27 cellular contexts compared by ENCODE assay signal in the genomic region with DNA sequence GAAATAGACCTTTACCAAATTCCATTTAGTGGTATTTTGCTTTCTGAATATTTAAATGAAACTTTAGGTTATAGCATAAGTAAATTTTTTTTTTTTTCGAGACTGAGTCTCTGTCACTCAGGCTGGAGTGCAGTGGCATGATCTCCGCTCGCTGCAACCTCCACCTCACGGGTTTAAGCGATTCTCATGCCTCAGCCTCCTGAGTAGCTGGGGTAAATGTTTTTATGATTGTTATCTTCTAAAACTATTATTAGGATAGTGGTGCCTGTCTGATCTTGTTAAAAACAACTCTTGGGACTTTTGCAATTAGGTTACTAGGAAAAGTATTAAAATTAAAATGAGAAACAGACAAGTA. TPM values are rescaled to one million over a fixed set of nuclear protein-coding genes. Genes with fewer than 3 reads are reported as not detected.
DNase-seq lines count a peak whose midpoint lies in the region; ATAC-seq, FAIRE-seq and TF ChIP-seq lines count a peak whose summit lies in the region.
"Had no signal": no experiment of that assay in that cellular context is flagged by ENCODE, and none has a peak within 500 bp of the region (broad histone marks: within the 10 kb centered on the region; RNA-seq: fewer than 3 reads in every experiment).

No MANE protein-coding gene starts in this region.

- CTCF ChIA-PET in Caco-2 (lab: Charles Lee) = interaction anchor here (0.8 to 1.9 kb wide), 4 partner anchors 13 to 52 kb away, joined by 3 to 11 read pairs (median 8); a partner anchor contains a TSS

- FAIRE-seq in keratinocyte (lab: Jason Lieb, UNC) = no peak
- FAIRE-seq: bronchial epithelial cell, GM12892, GM19239 had no signal

- ATAC-seq in GM21528 (IDR thresholded peaks at IDR 0.05; ENCODE audit: low FRiP score, unreplicated experiment) = no peak
- ATAC-seq: stimulated activated memory B cell treated with anti-CD40 and anti-IgM and Interleukin-4, amounts not matched to agents 10 μg/mL and 1 μg/mL and 100 μg/mL, for 72 hours had no signal

- H3K4me1 ChIP-seq in Caco-2 (peaks cover 22% of the 10 kb centered on the region), keratinocyte (ENCODE audit: control insufficient read depth, extremely low read depth, insufficient read depth, low read length) (peaks cover 20% of the 10 kb centered on the region), sigmoid colon (peaks cover 0 to 56% (median 44%) of the 10 kb centered on the region in 4 donors)
- H3K4me1 ChIP-seq: neural progenitor cell had no signal

- peak overlapping the region; percentile 71 for H3K27ac ChIP-seq in VCaP
- H3K27ac ChIP-seq in keratinocyte (ENCODE audit: control insufficient read depth, insufficient read depth, low read length) = no peak overlapping the region
- no peak overlapping the region for H3K27ac ChIP-seq in sigmoid colon
- H3K27ac ChIP-seq: GM23248, left ventricle myocardium inferior, neural progenitor cell, testis had no signal

- H3K9ac ChIP-seq in keratinocyte (ENCODE audit: control insufficient read depth, extremely low read depth, insufficient read depth, low read length) = no peak overlapping the region
- H3K9ac ChIP-seq: GM23248, neural progenitor cell had no signal

- DNase-seq in Caco-2 (no peak), keratinocyte (ENCODE audit: low read depth, low spot score) (no peak), sigmoid colon (peak; percentile 27)
- no peak for DNase-seq in activated CD4-positive, alpha-beta T cell treated with anti-CD3 and anti-CD28 coated beads for 4 hours
- DNase-seq in activated effector memory CD4-positive, alpha-beta T cell treated with Interleukin-2 at 50 U/mL for 16 hours = no peak
- no peak for DNase-seq in activated effector memory CD4-positive, alpha-beta T cell treated with anti-CD3 and anti-CD28 coated beads, Interleukin-2, amount 50 U/mL, for 16 hours
- DNase-seq: activated CD4-positive, alpha-beta T cell treated with anti-CD3 and anti-CD28 coated beads, Interleukin-2, amount 50 U/mL, for 4 hours; activated CD8-positive, alpha-beta memory T cell treated with anti-CD3 and anti-CD28 coated beads, Interleukin-2, amount 50 U/mL, for 48 hours; CD4-positive, alpha-beta memory T cell; DMS79 treated with DMSO at 0.1 percent for 48 hours; GM23248; left ventricle myocardium inferior; midbrain; NCI-H1105; NCI-H2107; NCI-H510A treated with DMSO at 0.1 percent for 48 hours; testis had no signal

- H3K9me1 ChIP-seq in keratinocyte (ENCODE audit: control insufficient read depth, extremely low read depth, insufficient read depth, low read length) = peaks cover 4% of the 10 kb centered on the region

- H3K4me3 ChIP-seq in Caco-2 (ENCODE audit: low read depth, low read length) = no peak overlapping the region
- H3K4me3 ChIP-seq in keratinocyte (ENCODE audit: control insufficient read depth in 2 of 3, extremely low read depth in 1 of 3, insufficient read depth in 2 of 3, low read depth in 1 of 3, low read length in 3 of 3) = no peak overlapping the region
- no peak overlapping the region for H3K4me3 ChIP-seq in sigmoid colon
- H3K4me3 ChIP-seq: GM23248, left ventricle myocardium inferior, neural progenitor cell, testis had no signal

- H3K9me3 ChIP-seq in Caco-2 (no peaks in the 10 kb centered on the region), keratinocyte (ENCODE audit: control insufficient read depth, low read depth, low read length) (no peaks in the 10 kb centered on the region), sigmoid colon (no peaks in the 10 kb centered on the region)
- H3K9me3 ChIP-seq: left ventricle myocardium inferior, testis had no signal

- TF ChIP-seq EP300 in sigmoid colon (IDR thresholded peaks at IDR 0.05) = no peak

- POLR2A ChIA-PET in Caco-2 (lab: Charles Lee) = interaction anchor here (0.5 to 1.0 kb wide), 3 partner anchors 11 to 644 kb away, joined by 3 to 4 read pairs (median 3); no protein-coding TSS in a partner anchor

- peak overlapping the region; percentile 9 for H3K4me3 Mint-ChIP-seq in Caco-2 (ENCODE audit: unreplicated experiment)
- H3K4me3 Mint-ChIP-seq: dendritic cell treated with granulocyte-macrophage colony-stimulating factor and Interleukin-4, amounts not matched to agents 40 ng/mL and 50 ng/mL, for 4 days; neural progenitor cell; T-helper 2 cell treated with Interferon-gamma antibody and Interleukin-4, amounts not matched to agents 5 μg/mL and 100 μg/mL, for 36 hours had no signal

- WGBS in sigmoid colon, 2 donors = 79 to 85% methylated on average over 5 of the region's 5 CpGs

- dilution Hi-C loops in keratinocyte (cut with MboI; ENCODE audit: extremely low pct_ligation_motif_present, low sequenced_read_pairs) = no loop called here

- intact Hi-C loops in Caco-2 (cut with micrococcal nuclease; ENCODE audit: unreplicated experiment) (no loop called here), sigmoid colon (cut with DNase I) (no loop called here)

- peaks cover 48% of the 10 kb centered on the region for H4K20me1 ChIP-seq in keratinocyte (ENCODE audit: control insufficient read depth, extremely low read depth, insufficient read depth, low read length)

- no TSS peak for BruUV-seq in Caco-2 (replicated peaks; lab: Mats Ljungman, UMichigan)

- H2AFZ ChIP-seq in keratinocyte (ENCODE audit: control insufficient read depth, low read length) = no peak overlapping the region
- H2AFZ ChIP-seq: GM23248, neural progenitor cell had no signal

- peaks cover 94% of the 10 kb centered on the region for H3K79me2 ChIP-seq in keratinocyte (ENCODE audit: control insufficient read depth, insufficient read depth, low read length)

- TF ChIP-seq CTCF in Caco-2 (IDR thresholded peaks at IDR 0.05; ENCODE audit: insufficient read depth in 1 of 2, low read depth in 1 of 2, low read length in 1 of 2, severe bottlenecking in 1 of 2, unreplicated experiment in 1 of 2) (no peak), VCaP (conservative IDR thresholded peaks at IDR 0.05) (no peak), keratinocyte (optimal IDR thresholded peaks at IDR 0.05 in 1 of 3, IDR thresholded peaks at IDR 0.05 in 1 of 3, conservative IDR thresholded peaks at IDR 0.05 in 1 of 3; ENCODE audit: extremely low read depth in 1 of 3, insufficient read depth in 2 of 3, low read length in 3 of 3) (no peak), sigmoid colon (IDR thresholded peaks at IDR 0.05) (no peak)

- H3K36me3 ChIP-seq in Caco-2 (ENCODE audit: control insufficient read depth, insufficient read depth, low read length) = peaks cover 1% of the 10 kb centered on the region
- peaks cover 9 to 30% of the 10 kb centered on the region in 2 experiments for H3K36me3 ChIP-seq in keratinocyte (ENCODE audit: control insufficient read depth in 2 of 2, extremely low read depth in 1 of 2, insufficient read depth in 2 of 2, low read length in 2 of 2)
- peaks cover 0 to 37% (median 7%) of the 10 kb centered on the region in 4 donors for H3K36me3 ChIP-seq in sigmoid colon

- H3K36me3 Mint-ChIP-seq in Caco-2 (ENCODE audit: insufficient read depth, unreplicated experiment) = peaks cover 69% of the 10 kb centered on the region

- no peak for TF ChIP-seq POLR2A in sigmoid colon (IDR thresholded peaks at IDR 0.05)

- no peaks in the 10 kb centered on the region for H3K27me3 Mint-ChIP-seq in Caco-2 (ENCODE audit: insufficient read depth, unreplicated experiment)
- H3K27me3 Mint-ChIP-seq: CD4-positive, alpha-beta memory T cell; dendritic cell treated with granulocyte-macrophage colony-stimulating factor and Interleukin-4, amounts not matched to agents 40 ng/mL and 50 ng/mL, for 4 days; stimulated activated memory B cell treated with anti-CD40 and anti-IgM and Interleukin-4, amounts not matched to agents 10 μg/mL and 1 μg/mL and 100 μg/mL, for 72 hours had no signal

- peaks cover 28% of the 10 kb centered on the region for H3K4me1 Mint-ChIP-seq in Caco-2 (ENCODE audit: low read depth, unreplicated experiment)

- H3K9me3 Mint-ChIP-seq in Caco-2 (ENCODE audit: unreplicated experiment) = no peaks in the 10 kb centered on the region
- H3K9me3 Mint-ChIP-seq: CD4-positive, alpha-beta memory T cell; dendritic cell treated with granulocyte-macrophage colony-stimulating factor and Interleukin-4, amounts not matched to agents 40 ng/mL and 50 ng/mL, for 4 days; neural progenitor cell; stimulated activated memory B cell treated with anti-CD40 and anti-IgM and Interleukin-4, amounts not matched to agents 10 μg/mL and 1 μg/mL and 100 μg/mL, for 72 hours; T-helper 2 cell treated with Interferon-gamma antibody and Interleukin-4, amounts not matched to agents 5 μg/mL and 100 μg/mL, for 36 hours had no signal

- H3K4me2 ChIP-seq in keratinocyte (ENCODE audit: control insufficient read depth, extremely low read depth, insufficient read depth, low read depth, low read length) = peak overlapping the region; percentile 44
- H3K4me2 ChIP-seq: neural progenitor cell had no signal

- H3K27me3 ChIP-seq in Caco-2 (replicated peaks; ENCODE audit: control insufficient read depth, insufficient read depth, low read length) (no peaks in the 10 kb centered on the region), keratinocyte (ENCODE audit: control insufficient read depth, extremely low read depth, insufficient read depth, low read length) (no peaks in the 10 kb centered on the region), sigmoid colon (no peaks in the 10 kb centered on the region)
- H3K27me3 ChIP-seq: neural progenitor cell, testis had no signal

- H3K27ac Mint-ChIP-seq in Caco-2 (ENCODE audit: unreplicated experiment) = no peak overlapping the region
- H3K27ac Mint-ChIP-seq: dendritic cell treated with granulocyte-macrophage colony-stimulating factor and Interleukin-4, amounts not matched to agents 40 ng/mL and 50 ng/mL, for 4 days; neural progenitor cell had no signal

RNA-seq across cellular contexts. Expression of a gene that starts 20.6 kb away (rescaled TPM):
- 76.0 and 82.7 TPM in 2 replicates for total RNA-seq in Caco-2 (2022)
- 25.0 to 33.4 TPM (median 32.1 TPM) in 3 replicates for polyA plus RNA-seq in keratinocyte
- 20.1 TPM for polyA plus RNA-seq in keratinocyte (2011; ENCODE audit: low read depth)
- 25.7 and 32.5 TPM in 2 replicates for polyA plus RNA-seq in keratinocyte (2011; cell fraction: cytosol; rRNA removed)
- polyA plus RNA-seq in keratinocyte (2011; cell fraction: nucleus; rRNA removed) = 45.7 and 47.1 TPM in 2 replicates
- 38.4 and 43.5 TPM in 2 replicates for polyA plus RNA-seq in keratinocyte (2012; ENCODE audit: low replicate concordance)
- polyA minus RNA-seq in keratinocyte = 38.7 to 48.3 TPM (median 46.5 TPM) in 3 replicates
- polyA minus RNA-seq in keratinocyte (2011; cell fraction: cytosol; rRNA and poly(A)+ RNA removed) = 36.8 TPM
- polyA minus RNA-seq in keratinocyte (2011; cell fraction: nucleus; rRNA and poly(A)+ RNA removed) = 26.8 and 44.1 TPM in 2 replicates
- 10 to 100 TPM; 35.6 to 37.1 (median 36.4) TPM for total RNA-seq in sigmoid colon
- 10 to 100 TPM; 16.8 to 25.0 (median 21.3) TPM for polyA plus RNA-seq in sigmoid colon

RNA-seq across cellular contexts. Expression of a gene that starts 29.3 kb away (rescaled TPM):
- 0.73 and 3.0 TPM in 2 replicates for total RNA-seq in Caco-2 (2022)
- 0.56 to 1.1 TPM (median 0.59 TPM) in 3 replicates for polyA plus RNA-seq in keratinocyte
- polyA plus RNA-seq in keratinocyte (2011; ENCODE audit: low read depth) = 0.36 TPM
- 0.39 and 1.1 TPM in 2 replicates for polyA plus RNA-seq in keratinocyte (2011; cell fraction: cytosol; rRNA removed)
- polyA plus RNA-seq in keratinocyte (2011; cell fraction: nucleus; rRNA removed) = 3.4 and 5.3 TPM in 2 replicates
- polyA plus RNA-seq in keratinocyte (2012; ENCODE audit: low replicate concordance) = 0.62 and 0.69 TPM in 2 replicates
- 0.29 to 0.30 TPM in 2 of 3 replicates, not detected in the other for polyA minus RNA-seq in keratinocyte
- 1.7 TPM for polyA minus RNA-seq in keratinocyte (2011; cell fraction: cytosol; rRNA and poly(A)+ RNA removed)
- polyA minus RNA-seq in keratinocyte (2011; cell fraction: nucleus; rRNA and poly(A)+ RNA removed) = 1.2 and 1.4 TPM in 2 replicates
- 1 to 10 TPM in 3 of 4 donors, under 1 TPM in 1; 0.66 to 1.9 (median 1.3) TPM for total RNA-seq in sigmoid colon
- polyA plus RNA-seq in sigmoid colon = 100 to 1,000 TPM in 1 of 3 donors, 10 to 100 TPM in 2; 72.6 to 105 (median 91.3) TPM
- total RNA-seq: RPMI7951 had no signal
- polyA plus RNA-seq: CD4-positive, alpha-beta memory T cell; GM23248 had no signal

RNA-seq across cellular contexts. Expression of a gene that starts 44.3 kb away (rescaled TPM):
- total RNA-seq in Caco-2 (2022) (37.2 and 41.3 TPM in 2 replicates), sigmoid colon (10 to 100 TPM; 30.8 to 50.4 (median 35.8) TPM)
- polyA plus RNA-seq in keratinocyte (36.3 to 41.6 TPM (median 37.0 TPM) in 3 replicates), sigmoid colon (10 to 100 TPM; 10.2 to 40.5 (median 12.5) TPM)
- 62.8 TPM for polyA plus RNA-seq in keratinocyte (2011; ENCODE audit: low read depth)
- polyA plus RNA-seq in keratinocyte (2011; cell fraction: cytosol; rRNA removed) = 16.8 and 24.3 TPM in 2 replicates
- polyA plus RNA-seq in keratinocyte (2011; cell fraction: nucleus; rRNA removed) = 197 and 198 TPM in 2 replicates
- 21.9 and 28.0 TPM in 2 replicates for polyA plus RNA-seq in keratinocyte (2012; ENCODE audit: low replicate concordance)
- polyA minus RNA-seq in keratinocyte = 41.7 to 114 TPM (median 62.4 TPM) in 3 replicates
- 21.5 TPM for polyA minus RNA-seq in keratinocyte (2011; cell fraction: cytosol; rRNA and poly(A)+ RNA removed)
- polyA minus RNA-seq in keratinocyte (2011; cell fraction: nucleus; rRNA and poly(A)+ RNA removed) = 54.1 and 60.0 TPM in 2 replicates
